ENCODE assay signal across 13 cellular contexts in genomic region chr1:51058863-51059262, GRCh38. TPM values are rescaled to one million over a fixed set of nuclear protein-coding genes. Genes with fewer than 3 reads are reported as not detected.
A peak's percentile ranks its signal among the peaks of the same experiment; 100 is the strongest.
DNase-seq lines count a peak whose midpoint lies in the region; ATAC-seq and TF ChIP-seq lines count a peak whose summit lies in the region.
"Had no signal": no experiment of that assay in that cellular context is flagged by ENCODE, and none has a peak within 500 bp of the region (broad histone marks: within the 10 kb centered on the region; RNA-seq: fewer than 3 reads in every experiment).

No MANE protein-coding gene starts in this region.

- H3K9me2 ChIP-seq in Loucy (replicated peaks; ENCODE audit: low read depth, low read length): no peaks in the 10 kb centered on the region

- intact Hi-C loops in Right ventricle myocardium superior (cut with DNase I): no loop called here

- peaks cover 13% of the 10 kb centered on the region for H3K4me1 Mint-ChIP-seq in osteocyte (ENCODE audit: unreplicated experiment)

- peaks cover 4% of the 10 kb centered on the region; the same call in 1 of the 2 replicates for H3K9me3 ChIP-seq in Loucy (ENCODE audit: insufficient read depth, low read depth, low read length)
- H3K9me3 ChIP-seq: HAP-1 had no signal

- no peak overlapping the region for H3K4me3 ChIP-seq in Loucy (ENCODE audit: low read length, poor library complexity, severe bottlenecking)
- H3K4me3 ChIP-seq: A549, HAP-1, skin epidermis had no signal

- H3K27me3 ChIP-seq in Loucy (ENCODE audit: insufficient read depth, low read length, poor library complexity, severe bottlenecking): no peaks in the 10 kb centered on the region

- peaks cover 23% of the 10 kb centered on the region for H3K9me3 Mint-ChIP-seq in osteocyte (ENCODE audit: unreplicated experiment)

- TF ChIP-seq CTCF in Loucy (conservative IDR thresholded peaks at IDR 0.05; ENCODE audit: low read length) (peak; percentile 59), osteocyte (IDR thresholded peaks at IDR 0.05) (peak; percentile 30)

- DNase-seq in NCI-H748 (lab: John Stamatoyannopoulos, UW; ENCODE audit: unreplicated experiment): peak; percentile 54
- no peak for DNase-seq in NCI-H748 treated with DMSO at 0.1 percent for 48 hours (lab: John Stamatoyannopoulos, UW)
- peak; percentile 4 to 33 for DNase-seq in dermis microvascular lymphatic vessel endothelial cell (ENCODE audit: low read depth in 2 of 2)
- DNase-seq in osteocyte (ENCODE audit: extremely low spot score, unreplicated experiment): no peak
- DNase-seq in NCI-H1436 (lab: John Stamatoyannopoulos, UW): no peak
- DNase-seq in Right ventricle myocardium superior: no peak
- DNase-seq: activated T-cell treated with anti-CD3 and anti-CD28 coated beads, Interleukin-2, amount 50 U/mL, for 4 hours; NCI-H524 treated with DMSO at 0.1 percent for 48 hours had no signal

- H3K36me3 Mint-ChIP-seq in osteocyte (ENCODE audit: unreplicated experiment): peaks cover 3% of the 10 kb centered on the region

- no peak for ATAC-seq in Right ventricle myocardium superior (ENCODE audit: poor library complexity)
- ATAC-seq in HG02678 (IDR thresholded peaks at IDR 0.05; ENCODE audit: unreplicated experiment): no peak
- ATAC-seq: activated T-cell treated with anti-CD3 and anti-CD28 coated beads, Interleukin-2, amount 50 U/mL, for 4 hours had no signal

- no peak overlapping the region for H3K4me3 Mint-ChIP-seq in osteocyte (ENCODE audit: unreplicated experiment)
- H3K4me3 Mint-ChIP-seq: activated T-cell treated with anti-CD3 and anti-CD28 coated beads, Interleukin-2, amount 50 U/mL, for 4 hours had no signal

- no peaks in the 10 kb centered on the region for H3K79me2 ChIP-seq in Loucy (ENCODE audit: insufficient read depth, low read length)

- H3K27ac Mint-ChIP-seq in osteocyte (ENCODE audit: unreplicated experiment): no peak overlapping the region

- no peaks in the 10 kb centered on the region for H3K36me3 ChIP-seq in Loucy (ENCODE audit: insufficient read depth, low read length)
- H3K36me3 ChIP-seq: HAP-1 had no signal

- H3K27me3 Mint-ChIP-seq in osteocyte (ENCODE audit: unreplicated experiment): peaks cover 17% of the 10 kb centered on the region

- H3F3A ChIP-seq in Loucy (ENCODE audit: low read depth): no peaks in the 10 kb centered on the region

- no peak overlapping the region for H2AFZ ChIP-seq in Loucy (ENCODE audit: low read length)

- no peak overlapping the region for H3K9ac ChIP-seq in Loucy (ENCODE audit: low read depth, low read length, poor library complexity, severe bottlenecking)

- H4K20me1 ChIP-seq in Loucy (ENCODE audit: insufficient read depth, low read length, poor library complexity, severe bottlenecking): no peaks in the 10 kb centered on the region

- H3K4me1 ChIP-seq in Loucy (ENCODE audit: insufficient read depth, low read length, poor library complexity, severe bottlenecking): no peaks in the 10 kb centered on the region
- H3K4me1 ChIP-seq: HAP-1 had no signal

- H3K4me2 ChIP-seq in Loucy (ENCODE audit: low read depth, low read length, poor library complexity, severe bottlenecking): no peak overlapping the region
- H3K4me2 ChIP-seq: A549 had no signal

RNA-seq across cellular contexts. Expression of gene C1orf185, which starts 43.2 kb away (rescaled TPM):
- not detected in 2 replicates for total RNA-seq in dermis microvascular lymphatic vessel endothelial cell
- not detected in 2 replicates for total RNA-seq in osteocyte
- total RNA-seq in Right ventricle myocardium superior: not detected
- total RNA-seq: activated T-cell treated with anti-CD3 and anti-CD28 coated beads, Interleukin-2, amount 50 U/mL, for 4 hours had no signal

Comparison
In these comparisons a context has a peak if more than half of its experiments do, and no peak if none do; other contexts are left out.
1. DNase-seq: peak in NCI-H748 (single experiment) and dermis microvascular lymphatic vessel endothelial cell (2 of 2); none in NCI-H748 treated with DMSO at 0.1 percent for 48 hours (single experiment), osteocyte (single experiment), NCI-H1436 (single experiment) and Right ventricle myocardium superior (single experiment).